Comparison of ENCODE assay signal across 22 cellular contexts in the genomic region with DNA sequence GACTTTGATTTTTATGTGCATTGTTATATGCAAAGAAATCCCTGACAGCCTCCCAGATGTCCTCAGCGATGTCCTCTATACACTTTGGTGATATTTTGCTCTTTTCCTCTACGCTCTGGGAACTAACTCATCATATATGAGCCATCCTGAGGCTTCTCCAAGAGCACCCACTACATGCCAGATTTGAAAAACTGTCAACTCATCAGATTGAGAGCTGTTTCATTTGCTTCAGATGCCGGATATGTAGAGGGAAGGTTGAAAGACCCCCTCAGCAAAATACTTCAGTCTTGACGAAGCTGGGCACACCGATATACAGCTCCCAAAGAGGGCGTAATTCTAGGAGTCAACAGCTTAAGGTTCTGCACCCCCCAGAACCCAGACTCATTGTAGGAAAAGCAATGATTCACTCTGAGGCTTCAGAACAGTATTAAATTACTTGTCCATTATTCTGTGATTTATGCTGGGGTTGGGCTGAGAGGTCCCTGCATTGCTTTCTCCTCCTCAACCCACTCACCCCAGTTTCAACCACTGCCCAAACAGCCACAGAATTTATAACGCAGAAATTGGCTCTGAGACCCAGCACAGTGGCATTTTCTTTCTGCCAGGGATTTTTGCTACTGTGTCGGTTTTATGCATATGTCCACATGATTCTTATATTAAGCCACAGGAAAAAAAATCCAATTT.
"Had no signal": no experiment of that assay in that cellular context is flagged by ENCODE, and none has a peak within 500 bp of the region (broad histone marks: within the 10 kb centered on the region; RNA-seq: fewer than 3 reads in every experiment).

No MANE protein-coding gene starts in this region.

- H3K27me3 ChIP-seq: breast epithelium, gastroesophageal sphincter, right atrium auricular region, uterus had no signal

- H3K4me3 ChIP-seq: breast epithelium, coronary artery, gastroesophageal sphincter, heart left ventricle, mucosa of descending colon, right atrium auricular region, skin epidermis, tibial artery, uterus had no signal

- H3K27ac Mint-ChIP-seq: activated CD4-positive, alpha-beta T cell treated with anti-CD3 and anti-CD28 coated beads, Interleukin-2, amount 10 ng/mL, durations not matched to agents 7 days and 5 days; activated CD8-positive, alpha-beta T cell treated with anti-CD3 and anti-CD28 coated beads, Interleukin-2, amount 10 ng/mL, durations not matched to agents 7 days and 5 days; activated naive CD8-positive, alpha-beta T cell treated with anti-CD3 and anti-CD28 coated beads, Interleukin-2, amount 10 ng/mL, durations not matched to agents 7 days and 5 days; activated T-cell treated with anti-CD3 and anti-CD28 coated beads, Interleukin-2, amount 50 U/mL, for 24 hours; activated T-helper 2 cell treated with anti-CD3 and anti-CD28 coated beads, Interferon-gamma antibody, Interleukin-2, Interleukin-4, amounts not matched to agents 10 μg/mL and 5 μg/mL and 100 μg/mL, durations not matched to agents 14 hours and 24 hours and 36 hours; naive B cell; progenitor cell of endocrine pancreas had no signal

- H3K27ac ChIP-seq: breast epithelium, coronary artery, gastroesophageal sphincter, heart left ventricle, right atrium auricular region, skin epidermis, tibial artery, uterus had no signal

- H3K9me3 ChIP-seq: breast epithelium, gastroesophageal sphincter, heart left ventricle, mucosa of descending colon, right atrium auricular region, tibial artery, uterus had no signal

- H3K36me3 ChIP-seq: breast epithelium, gastroesophageal sphincter, heart left ventricle, right atrium auricular region, tibial artery, uterus had no signal

- H3K36me3 Mint-ChIP-seq: activated naive CD8-positive, alpha-beta T cell treated with anti-CD3 and anti-CD28 coated beads, Interleukin-2, amount 10 ng/mL, durations not matched to agents 7 days and 5 days; naive B cell had no signal

- H3K4me3 Mint-ChIP-seq: activated CD4-positive, alpha-beta T cell treated with anti-CD3 and anti-CD28 coated beads, Interleukin-2, amount 10 ng/mL, durations not matched to agents 7 days and 5 days; activated CD8-positive, alpha-beta T cell treated with anti-CD3 and anti-CD28 coated beads, Interleukin-2, amount 10 ng/mL, durations not matched to agents 7 days and 5 days; activated naive CD8-positive, alpha-beta T cell treated with anti-CD3 and anti-CD28 coated beads, Interleukin-2, amount 10 ng/mL, durations not matched to agents 7 days and 5 days; activated T-cell treated with anti-CD3 and anti-CD28 coated beads, Interleukin-2, amount 50 U/mL, for 24 hours; naive B cell; neural crest cell had no signal

- H3K4me1 ChIP-seq: breast epithelium, gastroesophageal sphincter, heart left ventricle, right atrium auricular region, tibial artery, uterus had no signal

- ATAC-seq: activated CD8-positive, alpha-beta T cell treated with anti-CD3 and anti-CD28 coated beads, Interleukin-2, amount 10 ng/mL, durations not matched to agents 7 days and 5 days; gastroesophageal sphincter; heart left ventricle; mucosa of descending colon; stimulated activated naive CD8-positive, alpha-beta T cell treated with anti-CD3 and anti-CD28 coated beads, Interleukin-15, Interleukin-2, amounts not matched to agents 100 U/mL and 50 U/mL, for 24 hours had no signal

- H3K27me3 Mint-ChIP-seq: activated T-cell treated with anti-CD3 and anti-CD28 coated beads, Interleukin-2, amount 50 U/mL, for 24 hours; naive B cell had no signal

- DNase-seq: activated CD4-positive, alpha-beta T cell treated with anti-CD3 and anti-CD28 coated beads, Interleukin-2, amount 10 ng/mL, durations not matched to agents 7 days and 5 days; activated CD8-positive, alpha-beta T cell treated with anti-CD3 and anti-CD28 coated beads, Interleukin-2, amount 10 ng/mL, durations not matched to agents 7 days and 5 days; activated naive CD4-positive, alpha-beta T cell treated with Interleukin-2 at 50 U/mL for 16 hours; activated naive CD8-positive, alpha-beta T cell treated with anti-CD3 and anti-CD28 coated beads, Interleukin-2, amount 10 ng/mL, durations not matched to agents 7 days and 5 days; activated T-cell treated with anti-CD3 and anti-CD28 coated beads, Interleukin-2, amount 50 U/mL, for 24 hours; effector CD4-positive, alpha-beta T cell; heart left ventricle; mesenchymal stem cell; mucosa of descending colon; naive B cell; stimulated activated naive CD8-positive, alpha-beta T cell treated with anti-CD3 and anti-CD28 coated beads, Interleukin-15, Interleukin-2, amounts not matched to agents 100 U/mL and 50 U/mL, for 24 hours; substantia nigra; tibial artery; uterus had no signal

- H3K9me3 Mint-ChIP-seq: activated CD4-positive, alpha-beta T cell treated with anti-CD3 and anti-CD28 coated beads, Interleukin-2, amount 10 ng/mL, durations not matched to agents 7 days and 5 days; activated naive CD8-positive, alpha-beta T cell treated with anti-CD3 and anti-CD28 coated beads, Interleukin-2, amount 10 ng/mL, durations not matched to agents 7 days and 5 days; activated T-cell treated with anti-CD3 and anti-CD28 coated beads, Interleukin-2, amount 50 U/mL, for 24 hours; activated T-helper 2 cell treated with anti-CD3 and anti-CD28 coated beads, Interferon-gamma antibody, Interleukin-2, Interleukin-4, amounts not matched to agents 10 μg/mL and 5 μg/mL and 100 μg/mL, durations not matched to agents 14 hours and 24 hours and 36 hours; neural crest cell had no signal

- H3K4me1 Mint-ChIP-seq: activated CD4-positive, alpha-beta T cell treated with anti-CD3 and anti-CD28 coated beads, Interleukin-2, amount 10 ng/mL, durations not matched to agents 7 days and 5 days; activated naive CD8-positive, alpha-beta T cell treated with anti-CD3 and anti-CD28 coated beads, Interleukin-2, amount 10 ng/mL, durations not matched to agents 7 days and 5 days had no signal
